In the genomic region with DNA sequence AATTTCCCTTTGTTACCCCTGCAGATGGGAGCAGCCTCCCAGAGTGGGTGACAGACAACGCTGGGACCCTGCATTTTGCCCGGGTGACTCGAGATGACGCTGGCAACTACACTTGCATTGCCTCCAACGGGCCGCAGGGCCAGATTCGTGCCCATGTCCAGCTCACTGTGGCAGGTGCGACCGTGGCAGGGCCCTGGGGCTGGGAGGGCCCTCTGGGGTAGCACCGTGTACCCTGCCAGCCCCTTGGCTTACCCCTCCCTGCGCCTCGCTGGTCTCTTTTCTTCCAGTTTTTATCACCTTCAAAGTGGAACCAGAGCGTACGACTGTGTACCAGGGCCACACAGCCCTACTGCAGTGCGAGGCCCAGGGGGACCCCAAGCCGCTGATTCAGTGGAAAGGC, we compare ENCODE assay signal across 20 cellular contexts.
"Had no signal": no experiment of that assay in that cellular context is flagged by ENCODE, and none has a peak within 500 bp of the region (broad histone marks: within the 10 kb centered on the region; RNA-seq: fewer than 3 reads in every experiment).

No MANE protein-coding gene starts in this region.

- H3K36me3 ChIP-seq: right atrium auricular region, thyroid gland, uterus had no signal

- H3K4me3 Mint-ChIP-seq: activated naive CD4-positive, alpha-beta T cell treated with anti-CD3 and anti-CD28 coated beads, Interleukin-2, amount 50 U/mL, for 24 hours; brain; nephron progenitor cell had no signal

- H3K36me3 Mint-ChIP-seq: activated naive CD4-positive, alpha-beta T cell treated with anti-CD3 and anti-CD28 coated beads, Interleukin-2, amount 50 U/mL, for 24 hours; brain; immature natural killer cell; T-cell had no signal

- H3K27me3 ChIP-seq: right atrium auricular region, thyroid gland, uterus had no signal

- H3K9me3 Mint-ChIP-seq: activated naive CD4-positive, alpha-beta T cell treated with anti-CD3 and anti-CD28 coated beads, Interleukin-2, amount 50 U/mL, for 24 hours; activated T-helper 2 cell treated with anti-CD3 and anti-CD28 coated beads, Interferon-gamma antibody, Interleukin-2, Interleukin-4, amounts not matched to agents 10 μg/mL and 5 μg/mL and 100 μg/mL, durations not matched to agents 14 hours and 24 hours and 36 hours; brain; immature natural killer cell; nephron progenitor cell; T-cell had no signal

- H3K27ac Mint-ChIP-seq: activated naive CD4-positive, alpha-beta T cell treated with anti-CD3 and anti-CD28 coated beads, Interleukin-2, amount 50 U/mL, for 24 hours; activated T-helper 2 cell treated with anti-CD3 and anti-CD28 coated beads, Interferon-gamma antibody, Interleukin-2, Interleukin-4, amounts not matched to agents 10 μg/mL and 5 μg/mL and 100 μg/mL, durations not matched to agents 14 hours and 24 hours and 36 hours; progenitor cell of endocrine pancreas had no signal

- H3K4me3 ChIP-seq: right atrium auricular region, skin epidermis, thyroid gland, uterus had no signal

- H3K27me3 Mint-ChIP-seq: activated naive CD4-positive, alpha-beta T cell treated with anti-CD3 and anti-CD28 coated beads, Interleukin-2, amount 50 U/mL, for 24 hours; brain; progenitor cell of endocrine pancreas had no signal

- H3K9me3 ChIP-seq: right atrium auricular region, thyroid gland, uterus had no signal

- H3K27ac ChIP-seq: epithelial cell of prostate, right atrium auricular region, thyroid gland, uterus had no signal

- DNase-seq: activated CD4-positive, alpha-beta T cell treated with anti-CD3 and anti-CD28 coated beads, Interleukin-2, amount 50 U/mL, for 1 hour; activated T-cell treated with anti-CD3 and anti-CD28 coated beads, Interleukin-2, amount 50 U/mL, for 1 hour; central memory CD4-positive, alpha-beta T cell; cortex of kidney; head of caudate nucleus; mesendoderm; nephron progenitor cell; stimulated activated CD4-positive, alpha-beta T cell treated with anti-CD3 and anti-CD28 coated beads, Interleukin-4, amount 100 ng/mL, for 24 hours; T1000; thyroid gland; uterus had no signal
